8 cellular contexts compared by ENCODE assay signal in genomic region chr10:51074238-51075028, GRCh38. TPM values are rescaled to one million over a fixed set of nuclear protein-coding genes. Genes with fewer than 3 reads are reported as not detected.
DNase-seq lines count a peak whose midpoint lies in the region; ATAC-seq, FAIRE-seq and TF ChIP-seq lines count a peak whose summit lies in the region.

PRKG1 (plus strand) TSS chr10:51074487.

- no peaks in the 10 kb centered on the region for H3K9me3 ChIP-seq in Panc1 (ENCODE audit: control insufficient read depth, insufficient read depth, low read depth, low read length)

- no peaks in the 10 kb centered on the region for H3K36me3 ChIP-seq in Panc1 (ENCODE audit: control insufficient read depth, insufficient read depth, low read length)

- DNase-seq in AG04449 (ENCODE audit: low read depth, low spot score) (no peak), Panc1 (ENCODE audit: low read depth, low spot score) (peak; percentile 33), chondrocyte (ENCODE audit: low spot score) (peak; percentile 89), iris pigment epithelial cell (ENCODE audit: low read depth) (peak; percentile 64), skeletal muscle cell (ENCODE audit: low read depth) (peak; percentile 39), RCC 7860 (ENCODE audit: low spot score) (no peak), GM19238 (ENCODE audit: insufficient read length, low spot score) (no peak)

- H3K9me3 Mint-ChIP-seq in chondrocyte (ENCODE audit: low read depth), result no peaks in the 10 kb centered on the region

- BruUV-seq in Panc1 (replicated peaks; lab: Mats Ljungman, UMichigan), result no TSS peak

- no peaks in the 10 kb centered on the region for H3K36me3 Mint-ChIP-seq in chondrocyte (ENCODE audit: low read depth)

- H3K4me1 ChIP-seq in Panc1 (ENCODE audit: control insufficient read depth, insufficient read depth, low read length), result no peaks in the 10 kb centered on the region

- TF ChIP-seq CTCF in AG04449 (IDR thresholded peaks at IDR 0.05; ENCODE audit: insufficient read depth, low read length, missing control alignments), result no peak
- no peak for TF ChIP-seq CTCF in Panc1 (IDR thresholded peaks at IDR 0.05)
- TF ChIP-seq CTCF in chondrocyte (IDR thresholded peaks at IDR 0.05), result no peak

- peaks cover 33% of the 10 kb centered on the region for H3K4me1 Mint-ChIP-seq in chondrocyte (ENCODE audit: low read depth)

- peak within 1 kb of the TSS; percentile 80 for H3K4me3 ChIP-seq in AG04449 (ENCODE audit: low read depth, low read length)
- peak within 1 kb of the TSS; percentile 60 to 66 for H3K4me3 ChIP-seq in Panc1 (ENCODE audit: low read depth in 2 of 2, low read length in 2 of 2)
- H3K4me3 ChIP-seq in skeletal muscle cell (ENCODE audit: low read depth, low read length), result peak within 1 kb of the TSS; percentile 67

- H3K4me3 Mint-ChIP-seq in chondrocyte (ENCODE audit: unreplicated experiment), result peak within 1 kb of the TSS; percentile 98

- H3K27ac ChIP-seq in Panc1 (ENCODE audit: low read length), result no peak within 1 kb of the TSS; the same call in 1 of the 2 replicates

- no peak for FAIRE-seq in RCC 7860 (lab: Jason Lieb, UNC)

- in situ Hi-C loops in Panc1 (cut with HindIII; ENCODE audit: low pct_unique_long_range_greater_than_20kb, low sequenced_read_pairs), result no loop called here

- intact Hi-C loops in Panc1 (cut with micrococcal nuclease; ENCODE audit: unreplicated experiment), result no loop called here

- CTCF ChIA-PET in AG04449 (lab: Yijun Ruan, JAX) (interaction anchor here (0.7 to 3.0 kb wide), 11 partner anchors 9 to 1142 kb away, joined by 3 to 10 read pairs (median 4); no protein-coding TSS in a partner anchor), Panc1 (lab: Charles Lee) (interaction anchor here (0.8 to 1.0 kb wide), 3 partner anchors 9 to 394 kb away, joined by 3 read pairs; no protein-coding TSS in a partner anchor)

- H3K27ac Mint-ChIP-seq in chondrocyte (ENCODE audit: unreplicated experiment), result peak within 1 kb of the TSS; percentile 96

- peak; percentile 53 for ATAC-seq in GM18909 (IDR thresholded peaks at IDR 0.05; ENCODE audit: poor library complexity, unreplicated experiment)
- ATAC-seq in Panc1, result peak; percentile 98

- no peaks in the 10 kb centered on the region for H3K27me3 Mint-ChIP-seq in chondrocyte (ENCODE audit: low read depth)

- POLR2A ChIA-PET in AG04449 (lab: Yijun Ruan, JAX), result interaction anchor here (0.6 to 1.4 kb wide), 4 partner anchors 130 to 429 kb away, joined by 3 to 4 read pairs (median 3); no protein-coding TSS in a partner anchor
- POLR2A ChIA-PET in Panc1 (lab: Charles Lee), result interaction anchor here (0.6 kb wide), 1 partner anchor 1524 kb away, joined by 4 read pairs; no protein-coding TSS in a partner anchor

- H3K27me3 ChIP-seq in Panc1 (ENCODE audit: control insufficient read depth, insufficient read depth, low read length), result peaks cover 53% of the 10 kb centered on the region

RNA-seq across cellular contexts. Expression of gene PRKG1, which starts in this region (rescaled TPM):
- total RNA-seq in Panc1 (2021; ENCODE audit: unreplicated experiment) (0.92 TPM), chondrocyte (22.8 to 27.1 TPM (median 23.4 TPM) in 3 replicates)
- 0.59 TPM for polyA plus RNA-seq in Panc1 (2012; ENCODE audit: insufficient read length)

Comparison
In these comparisons a context has a peak if more than half of its experiments do, and no peak if none do; other contexts are left out.
1. RNA of gene PRKG1 (total RNA-seq): 22.8 to 27.1 TPM in chondrocyte; 0.92 TPM in Panc1 (single experiment); every median in the first group is over 10 times any median in the second.
2. Peak in DNase-seq, ATAC-seq and H3K4me3 ChIP-seq in Panc1; RNA of the gene not detected or under 1 TPM.
3. DNase-seq: peak in chondrocyte (single experiment), iris pigment epithelial cell (single experiment) and skeletal muscle cell (single experiment); none in AG04449 (single experiment), RCC 7860 (single experiment) and GM19238 (single experiment).
4. Peak in every context shown above with its lines, with median percentiles within 50 percentile points of each other: H3K4me3 ChIP-seq.